8 cellular contexts compared by ENCODE assay signal in the genomic region with DNA sequence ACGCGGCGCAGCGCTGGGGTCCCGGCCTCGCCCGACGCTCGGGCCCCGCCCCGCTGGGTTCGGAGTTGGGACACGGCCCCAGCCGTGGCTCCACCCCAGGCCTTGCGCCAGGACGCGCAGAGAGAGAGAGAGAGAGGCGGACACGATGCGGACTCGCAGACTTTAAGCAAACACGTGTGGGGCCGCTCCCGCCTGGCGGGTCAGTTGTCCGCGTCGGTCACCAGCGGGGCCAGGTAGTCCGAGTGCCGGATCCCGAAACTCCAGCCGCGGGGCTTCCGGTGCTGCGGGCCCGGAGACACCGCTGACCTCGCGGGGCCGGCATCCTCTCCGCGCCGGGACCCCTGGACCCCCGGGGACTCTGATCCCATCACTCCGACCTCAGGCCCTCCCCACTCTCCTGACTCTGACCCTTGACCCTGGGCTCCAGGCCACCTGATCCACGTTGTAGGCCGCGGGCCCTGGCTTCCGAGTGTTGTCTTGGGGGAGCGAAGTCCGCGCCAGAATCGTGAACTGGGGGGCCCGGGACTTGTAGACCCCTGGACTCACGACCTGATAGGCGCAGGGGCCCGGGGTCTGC. TPM values are rescaled to one million over a fixed set of nuclear protein-coding genes. Genes with fewer than 3 reads are reported as not detected.
DNase-seq lines count a peak whose midpoint lies in the region; ATAC-seq, FAIRE-seq and TF ChIP-seq lines count a peak whose summit lies in the region.

No MANE protein-coding gene starts in this region.

- peaks cover 2% of the 10 kb centered on the region for H3K36me3 Mint-ChIP-seq in astrocyte (ENCODE audit: low read depth, unreplicated experiment)
- H3K36me3 Mint-ChIP-seq in progenitor cell of endocrine pancreas (ENCODE audit: insufficient read depth): no peaks in the 10 kb centered on the region

- peak overlapping the region; percentile 59 for H3K4me3 ChIP-seq in BJ (ENCODE audit: low read depth, low read length)
- H3K4me3 ChIP-seq in astrocyte (ENCODE audit: insufficient read depth, low read depth, low read length): peak overlapping the region; percentile 23
- H3K4me3 ChIP-seq in iPS-18a (ENCODE audit: low read length): peak overlapping the region; percentile 57
- peak overlapping the region; percentile 38 to 75 (median 65) for H3K4me3 ChIP-seq in skeletal muscle tissue (ENCODE audit: low read length in 3 of 3)

- H3K27ac ChIP-seq in astrocyte (ENCODE audit: low read depth, low read length) (no peak overlapping the region), iPS-18a (ENCODE audit: low read length) (no peak overlapping the region), skeletal muscle tissue (ENCODE audit: low read depth, low read length) (peak overlapping the region; percentile 93)

- H3K4me1 Mint-ChIP-seq in astrocyte (ENCODE audit: low read depth, unreplicated experiment) (no peaks in the 10 kb centered on the region), progenitor cell of endocrine pancreas (ENCODE audit: low read depth) (peaks cover 14% of the 10 kb centered on the region)

- no peak for TF ChIP-seq CTCF in BJ (IDR thresholded peaks at IDR 0.05; ENCODE audit: insufficient read depth, low read depth, low read length)
- TF ChIP-seq CTCF in astrocyte (IDR thresholded peaks at IDR 0.05; ENCODE audit: insufficient read depth, low read depth, low read length): no peak
- TF ChIP-seq CTCF in progenitor cell of endocrine pancreas (IDR thresholded peaks at IDR 0.05; ENCODE audit: unreplicated experiment): no peak

- no peak for ATAC-seq in HG03095 (IDR thresholded peaks at IDR 0.05; ENCODE audit: unreplicated experiment)

- H3K4me1 ChIP-seq in astrocyte (ENCODE audit: insufficient read depth, low read length) (peaks cover 18% of the 10 kb centered on the region), iPS-18a (ENCODE audit: control insufficient read depth, low read depth, low read length) (peaks cover 6% of the 10 kb centered on the region), skeletal muscle tissue (ENCODE audit: control insufficient read depth in 3 of 3, insufficient read depth in 3 of 3, low read length in 3 of 3) (peaks cover 10 to 50% (median 35%) of the 10 kb centered on the region in 3 donors)

- H3K27me3 ChIP-seq in BJ (ENCODE audit: control insufficient read depth, insufficient read depth, low read length) (no peaks in the 10 kb centered on the region), astrocyte (ENCODE audit: insufficient read depth, low read length) (peaks cover 30% of the 10 kb centered on the region), iPS-18a (ENCODE audit: control insufficient read depth, insufficient read depth, low read length) (peaks cover 79% of the 10 kb centered on the region), skeletal muscle tissue (ENCODE audit: control insufficient read depth in 3 of 3, insufficient read depth in 3 of 3, low read length in 3 of 3) (peaks cover 30 to 66% (median 45%) of the 10 kb centered on the region in 3 donors)

- H3K27ac Mint-ChIP-seq in astrocyte (ENCODE audit: unreplicated experiment) (no peak overlapping the region), progenitor cell of endocrine pancreas (no peak overlapping the region)

- no peak for DNase-seq in BJ (ENCODE audit: low read depth)
- DNase-seq in GM19238 (ENCODE audit: insufficient read length, low spot score): peak; percentile 71
- peak; percentile 45 for DNase-seq in NCI-H774 (lab: John Stamatoyannopoulos, UW)
- DNase-seq in astrocyte (ENCODE audit: low read depth): peak; percentile 55
- DNase-seq in progenitor cell of endocrine pancreas (ENCODE audit: low spot score, unreplicated experiment): no peak

- peaks cover 17% of the 10 kb centered on the region for H4K20me1 ChIP-seq in astrocyte (ENCODE audit: insufficient read depth, low read length)

- no peak overlapping the region for H2AFZ ChIP-seq in astrocyte (ENCODE audit: low read depth, low read length)

- FAIRE-seq in astrocyte (lab: Jason Lieb, UNC): no peak

- POLR2A ChIA-PET in BJ (lab: Charles Lee): interaction anchor here (1.0 kb wide), 1 partner anchor 23 kb away, joined by 4 read pairs; the partner anchor contains the start of genes LMF2 and NCAPH2

- CTCF ChIA-PET in BJ (lab: Yijun Ruan, JAX): interaction anchor here (0.6 to 2.0 kb wide), 2 partner anchors 33 to 34 kb away, joined by 3 to 9 read pairs; partner anchors contain the start of gene SYCE3

- H3K9me3 Mint-ChIP-seq in astrocyte (ENCODE audit: unreplicated experiment): peaks cover 7% of the 10 kb centered on the region
- no peaks in the 10 kb centered on the region for H3K9me3 Mint-ChIP-seq in progenitor cell of endocrine pancreas (ENCODE audit: low read depth)

- H3K4me3 Mint-ChIP-seq in astrocyte (ENCODE audit: unreplicated experiment): no peak overlapping the region
- no peak overlapping the region for H3K4me3 Mint-ChIP-seq in progenitor cell of endocrine pancreas (ENCODE audit: low read depth)

- no peak overlapping the region for H3K9ac ChIP-seq in astrocyte (ENCODE audit: low read length)
- no peak overlapping the region for H3K9ac ChIP-seq in iPS-18a (ENCODE audit: low read length)
- peak overlapping the region in 2 of 3 donors; percentile 62 to 86 for H3K9ac ChIP-seq in skeletal muscle tissue (ENCODE audit: low read depth in 1 of 3, low read length in 3 of 3)

- H3K36me3 ChIP-seq in BJ (ENCODE audit: control insufficient read depth, insufficient read depth, low read length) (no peaks in the 10 kb centered on the region), astrocyte (ENCODE audit: insufficient read depth, low read length) (no peaks in the 10 kb centered on the region), iPS-18a (ENCODE audit: control insufficient read depth, low read depth, low read length) (no peaks in the 10 kb centered on the region), skeletal muscle tissue (ENCODE audit: control insufficient read depth in 3 of 3, insufficient read depth in 3 of 3, low read length in 3 of 3) (no peaks in the 10 kb centered on the region)

- peaks cover 8% of the 10 kb centered on the region for H3K79me2 ChIP-seq in astrocyte (ENCODE audit: insufficient read depth, low read length)

- H3K9me3 ChIP-seq in astrocyte (ENCODE audit: insufficient read depth, low read depth, low read length) (no peaks in the 10 kb centered on the region), iPS-18a (ENCODE audit: control insufficient read depth, low read depth, low read length) (no peaks in the 10 kb centered on the region), skeletal muscle tissue (ENCODE audit: control insufficient read depth in 3 of 3, low read length in 3 of 3) (no peaks in the 10 kb centered on the region)

- peak overlapping the region; percentile 70 for H3K4me2 ChIP-seq in astrocyte (ENCODE audit: low read length)

- H3K27me3 Mint-ChIP-seq in astrocyte (ENCODE audit: low read depth, unreplicated experiment): peaks cover 9% of the 10 kb centered on the region
- H3K27me3 Mint-ChIP-seq in progenitor cell of endocrine pancreas: peaks cover 39% of the 10 kb centered on the region

RNA-seq across cellular contexts. Expression of gene TYMP, which starts 0.6 kb away (rescaled TPM):
- 13.1 and 20.6 TPM in 2 replicates for polyA plus RNA-seq in BJ (2011; rRNA removed)
- 7.0 and 10.4 TPM in 2 replicates for polyA minus RNA-seq in BJ (2011; rRNA and poly(A)+ RNA removed)
- total RNA-seq in astrocyte: 3.3 and 3.7 TPM in 2 replicates
- 8.9 TPM for total RNA-seq in skeletal muscle tissue
- 1.6 and 2.0 TPM in 2 replicates for total RNA-seq in progenitor cell of endocrine pancreas

RNA-seq across cellular contexts. Expression of gene SCO2, which starts 5.0 kb away (rescaled TPM):
- 0.78 and 2.5 TPM in 2 replicates for polyA plus RNA-seq in BJ (2011; rRNA removed)
- polyA minus RNA-seq in BJ (2011; rRNA and poly(A)+ RNA removed): 0.98 and 2.6 TPM in 2 replicates
- 1.8 and 5.5 TPM in 2 replicates for total RNA-seq in astrocyte
- 0.52 TPM for total RNA-seq in skeletal muscle tissue
- 3.7 TPM in 1 of 2 replicates, not detected in the other for total RNA-seq in progenitor cell of endocrine pancreas

RNA-seq across cellular contexts. Expression of gene KLHDC7B, which starts 15.3 kb away (rescaled TPM):
- 0.34 and 0.39 TPM in 2 replicates for polyA plus RNA-seq in BJ (2011; rRNA removed)
- polyA minus RNA-seq in BJ (2011; rRNA and poly(A)+ RNA removed): 0.36 and 0.62 TPM in 2 replicates
- total RNA-seq in astrocyte (0.32 and 1.9 TPM in 2 replicates), skeletal muscle tissue (not detected), progenitor cell of endocrine pancreas (not detected in 2 replicates)

RNA-seq across cellular contexts. Expression of gene NCAPH2, which starts 22.3 kb away (rescaled TPM):
- 16.1 and 31.7 TPM in 2 replicates for polyA plus RNA-seq in BJ (2011; rRNA removed)
- 22.3 and 29.2 TPM in 2 replicates for polyA minus RNA-seq in BJ (2011; rRNA and poly(A)+ RNA removed)
- total RNA-seq in astrocyte (25.6 and 27.2 TPM in 2 replicates), skeletal muscle tissue (34.4 TPM), progenitor cell of endocrine pancreas (61.6 and 66.5 TPM in 2 replicates)

RNA-seq across cellular contexts. Expression of gene LMF2, which starts 22.9 kb away (rescaled TPM):
- polyA plus RNA-seq in BJ (2011; rRNA removed): 54.0 and 111 TPM in 2 replicates
- 47.9 and 49.1 TPM in 2 replicates for polyA minus RNA-seq in BJ (2011; rRNA and poly(A)+ RNA removed)
- total RNA-seq in astrocyte (93.2 and 111 TPM in 2 replicates), skeletal muscle tissue (12.5 TPM), progenitor cell of endocrine pancreas (59.0 and 65.5 TPM in 2 replicates)

Comparison
In these comparisons a context has a peak if more than half of its experiments do, and no peak if none do; other contexts are left out.
1. DNase-seq: peak in GM19238 (single experiment), NCI-H774 (single experiment) and astrocyte (single experiment); none in BJ (single experiment) and progenitor cell of endocrine pancreas (single experiment).
2. H3K9ac ChIP-seq: peak in skeletal muscle tissue (2 of 3); none in astrocyte (single experiment) and iPS-18a (single experiment).
3. Peak in every context shown above with its lines, with median percentiles within 50 percentile points of each other: H3K4me3 ChIP-seq.